ENCODE assay signal across 14 cellular contexts in genomic region chr18:48875942-48876511, GRCh38.
DNase-seq lines count a peak whose midpoint lies in the region; ATAC-seq and TF ChIP-seq lines count a peak whose summit lies in the region.
"Had no signal": no experiment of that assay in that cellular context is flagged by ENCODE, and none has a peak within 500 bp of the region (broad histone marks: within the 10 kb centered on the region; RNA-seq: fewer than 3 reads in every experiment).

No MANE protein-coding gene starts in this region.

- no peak for ATAC-seq in natural killer cell treated with Interleukin-12 subunit alpha and Interleukin-12 subunit beta and Interleukin-15 and Interleukin-18, amount 100 ng/mL, for 72 hours
- ATAC-seq in natural killer cell: no peak
- no peak for ATAC-seq in lower lobe of right lung
- ATAC-seq in HG02588 (IDR thresholded peaks at IDR 0.05; ENCODE audit: unreplicated experiment): no peak
- ATAC-seq in GM18505 (IDR thresholded peaks at IDR 0.05; ENCODE audit: unreplicated experiment): no peak
- ATAC-seq: foreskin keratinocyte, left lung had no signal

- no peak overlapping the region for H3K27ac Mint-ChIP-seq in natural killer cell treated with Interleukin-12 subunit alpha and Interleukin-12 subunit beta and Interleukin-15 and Interleukin-18, amount 100 ng/mL, for 72 hours
- H3K27ac Mint-ChIP-seq in natural killer cell: no peak overlapping the region

- H3K27me3 Mint-ChIP-seq in natural killer cell treated with Interleukin-12 subunit alpha and Interleukin-12 subunit beta and Interleukin-15 and Interleukin-18, amount 100 ng/mL, for 72 hours: no peaks in the 10 kb centered on the region
- peaks cover 0 to 3% of the 10 kb centered on the region in 2 donors for H3K27me3 Mint-ChIP-seq in natural killer cell (ENCODE audit: low read depth in 2 of 2)

- H3K4me3 ChIP-seq in astrocyte of the cerebellum (ENCODE audit: low read depth, low read length) (no peak overlapping the region), lower lobe of right lung (no peak overlapping the region)
- H3K4me3 ChIP-seq: left lung had no signal

- no peaks in the 10 kb centered on the region for H3K9me3 Mint-ChIP-seq in natural killer cell treated with Interleukin-12 subunit alpha and Interleukin-12 subunit beta and Interleukin-15 and Interleukin-18, amount 100 ng/mL, for 72 hours
- no peaks in the 10 kb centered on the region for H3K9me3 Mint-ChIP-seq in natural killer cell

- no peaks in the 10 kb centered on the region for H3K27me3 ChIP-seq in lower lobe of right lung (ENCODE audit: low read depth)
- H3K27me3 ChIP-seq: foreskin keratinocyte, left lung had no signal

- H3K27ac ChIP-seq in lower lobe of right lung: no peak overlapping the region
- H3K27ac ChIP-seq: foreskin keratinocyte, left lung had no signal

- DNase-seq in natural killer cell treated with Interleukin-12 subunit alpha and Interleukin-12 subunit beta and Interleukin-15 and Interleukin-18, amount 100 ng/mL, for 72 hours (ENCODE audit: low spot score): peak; percentile 54
- DNase-seq in natural killer cell (no peak), astrocyte of the cerebellum (ENCODE audit: low read depth) (no peak), lower lobe of right lung (peak; percentile 35), COLO668 (lab: John Stamatoyannopoulos, UW; ENCODE audit: unreplicated experiment) (no peak)
- DNase-seq in NK-92 treated with Interleukin-12 subunit alpha and Interleukin-12 subunit beta, amount 100 ng/mL, for 24 hours (lab: John Stamatoyannopoulos, UW): no peak
- DNase-seq: foreskin keratinocyte, MM.1S, NCI-H446 treated with DMSO at 0.1 percent for 48 hours, occipital lobe, RPMI8226 had no signal

- no peaks in the 10 kb centered on the region for H3K9me3 ChIP-seq in lower lobe of right lung
- H3K9me3 ChIP-seq: left lung had no signal

- in situ Hi-C loops in astrocyte of the cerebellum (cut with HindIII; ENCODE audit: low sequenced_read_pairs): no loop called here

- TF ChIP-seq POLR2A in GM18505 (IDR thresholded peaks at IDR 0.05; ENCODE audit: borderline replicate concordance, extremely low read depth, insufficient read depth, insufficient read length): no peak

- intact Hi-C loops in natural killer cell (cut with micrococcal nuclease) (no loop called here), lower lobe of right lung (cut with DNase I) (no loop called here)

- TF ChIP-seq CTCF in natural killer cell (IDR thresholded peaks at IDR 0.05) (no peak), astrocyte of the cerebellum (IDR thresholded peaks at IDR 0.05; ENCODE audit: low read depth, low read length, missing control alignments) (peak; percentile 9), lower lobe of right lung (IDR thresholded peaks at IDR 0.05) (no peak)

- no peak overlapping the region for H3K4me3 Mint-ChIP-seq in natural killer cell treated with Interleukin-12 subunit alpha and Interleukin-12 subunit beta and Interleukin-15 and Interleukin-18, amount 100 ng/mL, for 72 hours
- H3K4me3 Mint-ChIP-seq in natural killer cell: no peak overlapping the region

- H3K36me3 ChIP-seq in lower lobe of right lung: no peaks in the 10 kb centered on the region
- H3K36me3 ChIP-seq: left lung had no signal

- peaks cover 39 to 40% of the 10 kb centered on the region in 2 donors for H3K4me1 Mint-ChIP-seq in natural killer cell treated with Interleukin-12 subunit alpha and Interleukin-12 subunit beta and Interleukin-15 and Interleukin-18, amount 100 ng/mL, for 72 hours (ENCODE audit: low read depth in 2 of 2)
- peaks cover 31 to 32% of the 10 kb centered on the region in 2 donors for H3K4me1 Mint-ChIP-seq in natural killer cell

- H3K4me1 ChIP-seq in lower lobe of right lung: peaks cover 21% of the 10 kb centered on the region

- no peaks in the 10 kb centered on the region for H3K36me3 Mint-ChIP-seq in natural killer cell treated with Interleukin-12 subunit alpha and Interleukin-12 subunit beta and Interleukin-15 and Interleukin-18, amount 100 ng/mL, for 72 hours
- no peaks in the 10 kb centered on the region for H3K36me3 Mint-ChIP-seq in natural killer cell

Comparison
In these comparisons a context has a peak if more than half of its experiments do, and no peak if none do; other contexts are left out.
1. DNase-seq: peak in natural killer cell treated with Interleukin-12 subunit alpha and Interleukin-12 subunit beta and Interleukin-15 and Interleukin-18, amount 100 ng/mL, for 72 hours (single experiment) and lower lobe of right lung (single experiment); none in natural killer cell (single experiment), astrocyte of the cerebellum (single experiment), COLO668 (single experiment) and NK-92 treated with Interleukin-12 subunit alpha and Interleukin-12 subunit beta, amount 100 ng/mL, for 24 hours (single experiment).